Comparison of ENCODE assay signal across 8 cellular contexts in the genomic region with DNA sequence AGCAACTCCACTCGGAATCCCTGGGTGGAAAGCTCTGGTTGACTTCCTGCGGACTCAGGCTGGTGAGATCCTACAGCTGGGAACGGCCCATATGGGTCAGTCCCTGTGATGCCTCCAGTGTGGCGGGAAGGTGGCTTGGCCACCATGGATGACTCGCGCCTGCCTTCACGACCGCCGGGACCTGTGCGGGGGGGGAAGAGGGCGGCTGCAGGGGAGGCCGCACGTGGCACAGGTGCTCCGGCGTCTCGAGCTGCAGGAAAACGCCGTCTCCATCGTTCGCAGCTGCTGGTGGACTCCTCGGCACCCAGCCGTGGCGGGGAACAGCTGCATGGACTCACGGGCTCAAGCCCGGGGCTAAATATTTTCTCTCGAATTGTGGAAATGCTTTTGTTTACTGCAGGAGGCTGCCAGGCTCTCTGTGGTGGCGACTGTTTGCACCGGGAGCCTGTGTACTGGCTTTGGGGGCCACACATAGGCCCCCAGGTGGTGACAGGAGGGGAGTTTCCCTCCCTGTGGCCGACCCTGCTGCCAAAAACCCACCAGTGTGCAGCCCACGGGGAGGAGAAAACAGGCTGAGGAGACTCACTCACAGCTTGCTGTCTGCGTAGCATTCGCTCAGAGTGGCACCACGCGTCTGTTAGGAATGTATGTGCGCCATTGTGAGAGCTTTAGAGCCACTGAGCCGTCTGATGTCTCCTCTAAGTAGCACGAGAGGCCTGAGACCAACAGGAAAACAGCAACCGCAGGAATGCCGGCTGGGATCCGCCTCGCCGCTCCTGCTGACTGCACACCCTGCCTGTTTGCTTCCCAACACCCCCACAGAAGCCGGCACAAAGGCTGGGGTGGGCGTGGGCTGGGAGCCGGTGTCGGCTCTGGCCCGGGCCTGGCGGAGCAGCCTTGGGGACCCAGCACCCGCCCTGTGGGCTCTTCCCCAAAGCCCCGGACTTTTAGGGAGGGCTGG.
DNase-seq lines count a peak whose midpoint lies in the region; ATAC-seq and TF ChIP-seq lines count a peak whose summit lies in the region.

No MANE protein-coding gene starts in this region.

- TF ChIP-seq CTCF in brain microvascular endothelial cell (IDR thresholded peaks at IDR 0.05; ENCODE audit: low read depth, low read length, missing control alignments) (no peak), right lobe of liver (IDR thresholded peaks at IDR 0.05) (no peak)

- intact Hi-C loops in right lobe of liver (cut with DNase I): no loop called here

- no peaks in the 10 kb centered on the region for H3K4me1 Mint-ChIP-seq in stimulated activated naive CD8-positive, alpha-beta T cell treated with anti-CD3 and anti-CD28 coated beads, Interleukin-15, Interleukin-2, amounts not matched to agents 100 ng/mL and 50 ng/mL, for 24 hours (ENCODE audit: low read depth)
- peaks cover 18% of the 10 kb centered on the region for H3K4me1 Mint-ChIP-seq in stimulated activated naive CD8-positive, alpha-beta T cell treated with anti-CD3 and anti-CD28 coated beads, Interleukin-15, amount 100 ng/mL, for 72 hours

- ATAC-seq in stimulated activated naive CD8-positive, alpha-beta T cell treated with anti-CD3 and anti-CD28 coated beads, Interleukin-15, amount 100 ng/mL, for 72 hours: no peak
- ATAC-seq in right lobe of liver: no peak
- ATAC-seq in HG03175 (IDR thresholded peaks at IDR 0.05; ENCODE audit: unreplicated experiment): no peak
- no peak for ATAC-seq in HG02870 (IDR thresholded peaks at IDR 0.05; ENCODE audit: unreplicated experiment)

- no peaks in the 10 kb centered on the region for H3K4me1 ChIP-seq in right lobe of liver

- no peak for TF ChIP-seq POLR2A in right lobe of liver (IDR thresholded peaks at IDR 0.05)

- in situ Hi-C loops in brain microvascular endothelial cell (cut with HindIII; ENCODE audit: low pct_ligation_motif_present, low sequenced_read_pairs): no loop called here

- H3K4me3 ChIP-seq in brain microvascular endothelial cell (ENCODE audit: low read depth, low read length) (peak overlapping the region; percentile 32), right lobe of liver (no peak overlapping the region)

- H3K27me3 ChIP-seq in brain microvascular endothelial cell (replicated peaks) (no peaks in the 10 kb centered on the region), right lobe of liver (no peaks in the 10 kb centered on the region)

- WGBS in right lobe of liver (ENCODE audit: insufficient coverage, low coverage, low lambda C conversion rate, missing lambda C conversion rate): 67% methylated on average over 5 of the region's 50 CpGs

- H3K36me3 Mint-ChIP-seq in stimulated activated naive CD8-positive, alpha-beta T cell treated with anti-CD3 and anti-CD28 coated beads, Interleukin-15, Interleukin-2, amounts not matched to agents 100 ng/mL and 50 ng/mL, for 24 hours (ENCODE audit: low read depth): peaks cover 17% of the 10 kb centered on the region

- no peaks in the 10 kb centered on the region for H3K27me3 Mint-ChIP-seq in stimulated activated naive CD8-positive, alpha-beta T cell treated with anti-CD3 and anti-CD28 coated beads, Interleukin-15, Interleukin-2, amounts not matched to agents 100 ng/mL and 50 ng/mL, for 24 hours
- H3K27me3 Mint-ChIP-seq in stimulated activated naive CD8-positive, alpha-beta T cell treated with anti-CD3 and anti-CD28 coated beads, Interleukin-15, amount 100 ng/mL, for 72 hours: no peaks in the 10 kb centered on the region

- no peaks in the 10 kb centered on the region for H3K9me3 ChIP-seq in right lobe of liver

- no peak for DNase-seq in stimulated activated naive CD8-positive, alpha-beta T cell treated with anti-CD3 and anti-CD28 coated beads, Interleukin-15, amount 100 ng/mL, for 72 hours
- peak; percentile 98 for DNase-seq in brain microvascular endothelial cell
- DNase-seq in right lobe of liver: peak in 2 of 3 donors; percentile 39
- DNase-seq in NCI-H2227 treated with DMSO at 0.1 percent for 48 hours (lab: John Stamatoyannopoulos, UW): no peak
- DNase-seq in HuH-7.5 (ENCODE audit: low spot score): no peak

- peak overlapping the region; percentile 88 for H3K27ac ChIP-seq in brain microvascular endothelial cell
- H3K27ac ChIP-seq in right lobe of liver: no peak overlapping the region

- peak overlapping the region; percentile 52 for H3K27ac Mint-ChIP-seq in stimulated activated naive CD8-positive, alpha-beta T cell treated with anti-CD3 and anti-CD28 coated beads, Interleukin-15, Interleukin-2, amounts not matched to agents 100 ng/mL and 50 ng/mL, for 24 hours
- H3K27ac Mint-ChIP-seq in stimulated activated naive CD8-positive, alpha-beta T cell treated with anti-CD3 and anti-CD28 coated beads, Interleukin-15, amount 100 ng/mL, for 72 hours: peak overlapping the region in 1 of 2 donors; percentile 67

- H3K9me3 Mint-ChIP-seq in stimulated activated naive CD8-positive, alpha-beta T cell treated with anti-CD3 and anti-CD28 coated beads, Interleukin-15, Interleukin-2, amounts not matched to agents 100 ng/mL and 50 ng/mL, for 24 hours: no peaks in the 10 kb centered on the region
- H3K9me3 Mint-ChIP-seq in stimulated activated naive CD8-positive, alpha-beta T cell treated with anti-CD3 and anti-CD28 coated beads, Interleukin-15, amount 100 ng/mL, for 72 hours: no peaks in the 10 kb centered on the region

- no peak overlapping the region for H3K4me3 Mint-ChIP-seq in stimulated activated naive CD8-positive, alpha-beta T cell treated with anti-CD3 and anti-CD28 coated beads, Interleukin-15, Interleukin-2, amounts not matched to agents 100 ng/mL and 50 ng/mL, for 24 hours
- no peak overlapping the region for H3K4me3 Mint-ChIP-seq in stimulated activated naive CD8-positive, alpha-beta T cell treated with anti-CD3 and anti-CD28 coated beads, Interleukin-15, amount 100 ng/mL, for 72 hours

- no peaks in the 10 kb centered on the region for H3K36me3 ChIP-seq in brain microvascular endothelial cell (replicated peaks)
- H3K36me3 ChIP-seq in right lobe of liver: no peaks in the 10 kb centered on the region

Comparison
In these comparisons a context has a peak if more than half of its experiments do, and no peak if none do; other contexts are left out.
1. DNase-seq: peak in brain microvascular endothelial cell (single experiment) and right lobe of liver (2 of 3); none in stimulated activated naive CD8-positive, alpha-beta T cell treated with anti-CD3 and anti-CD28 coated beads, Interleukin-15, amount 100 ng/mL, for 72 hours (0 of 2), NCI-H2227 treated with DMSO at 0.1 percent for 48 hours (single experiment) and HuH-7.5 (single experiment).